Comparison of ENCODE assay signal across 19 cellular contexts in genomic region chr9:109355564-109356297, GRCh38. TPM values are rescaled to one million over a fixed set of nuclear protein-coding genes. Genes with fewer than 3 reads are reported as not detected.
A peak's percentile ranks its signal among the peaks of the same experiment; 100 is the strongest.
DNase-seq lines count a peak whose midpoint lies in the region; ATAC-seq and TF ChIP-seq lines count a peak whose summit lies in the region.
"Had no signal": no experiment of that assay in that cellular context is flagged by ENCODE, and none has a peak within 500 bp of the region (broad histone marks: within the 10 kb centered on the region; RNA-seq: fewer than 3 reads in every experiment).

No MANE protein-coding gene starts in this region.

- no peak overlapping the region for H2AFZ ChIP-seq in mammary epithelial cell (ENCODE audit: low read depth, low read length)

- in situ Hi-C loops in mammary epithelial cell (cut with MboI; ENCODE audit: low sequenced_read_pairs in 2 of 2) = no loop called here

- H3K79me2 ChIP-seq in mammary epithelial cell (ENCODE audit: insufficient read depth, low read length) = no peaks in the 10 kb centered on the region

- no peaks in the 10 kb centered on the region for H3K36me3 ChIP-seq in mammary epithelial cell (ENCODE audit: insufficient read depth, low read length)
- no peaks in the 10 kb centered on the region for H3K36me3 ChIP-seq in breast epithelium
- no peaks in the 10 kb centered on the region for H3K36me3 ChIP-seq in ascending aorta
- H3K36me3 ChIP-seq: adrenal gland; BLaER1 treated with 17β-estradiol and CSF1 and Interleukin-3, amounts not matched to agents 10 nM and 100 nM; cardiac muscle cell; Peyer's patch; vagina had no signal

- no peak overlapping the region for H3K27ac ChIP-seq in mammary epithelial cell (ENCODE audit: insufficient read depth, low read depth, low read length)
- no peak overlapping the region for H3K27ac ChIP-seq in breast epithelium
- no peak overlapping the region for H3K27ac ChIP-seq in ascending aorta
- H3K27ac ChIP-seq: adrenal gland; BLaER1 treated with 17β-estradiol and CSF1 and Interleukin-3, amounts not matched to agents 10 nM and 100 nM; cardiac muscle cell; dorsolateral prefrontal cortex; Peyer's patch; psoas muscle; vagina had no signal

- no peak for ATAC-seq in GM21786 (IDR thresholded peaks at IDR 0.05; ENCODE audit: unreplicated experiment)
- ATAC-seq: psoas muscle had no signal

- dilution Hi-C loops in mammary epithelial cell (cut with HindIII; ENCODE audit: low sequenced_read_pairs) = no loop called here

- no peak for TF ChIP-seq POLR2A in breast epithelium (IDR thresholded peaks at IDR 0.05)

- CTCF ChIA-PET in mammary epithelial cell (lab: Charles Lee; ENCODE audit: low non-redundant PET) = no interaction called here

- DNase-seq in mammary epithelial cell (peak; percentile 52), breast epithelium (ENCODE audit: low spot score in 2 of 2) (no peak), NCI-H345 treated with DMSO at 0.1 percent for 48 hours (lab: John Stamatoyannopoulos, UW; ENCODE audit: unreplicated experiment) (peak; percentile 89), iPS-NIHi7 (ENCODE audit: extremely low spot score) (peak; percentile 41), ascending aorta (ENCODE audit: low spot score in 2 of 2) (no peak), NCI-H510A (lab: John Stamatoyannopoulos, UW) (no peak), superior temporal gyrus (ENCODE audit: extremely low spot score) (no peak)
- DNase-seq: activated CD4-positive, alpha-beta T cell treated with anti-CD3 and anti-CD28 coated beads, Interleukin-2, amount 10 ng/mL, durations not matched to agents 24 days and 14 days; activated effector memory CD4-positive, alpha-beta T cell treated with Interleukin-2 at 50 U/mL for 16 hours; adrenal gland; NCI-H2029 treated with DMSO at 0.1 percent for 48 hours; Peyer's patch; psoas muscle; stimulated activated CD4-positive, alpha-beta T cell treated with anti-CD3 and anti-CD28 coated beads, Interleukin-4, amount 100 ng/mL, for 24 hours had no signal

- no peak overlapping the region for H3K9ac ChIP-seq in mammary epithelial cell (ENCODE audit: insufficient read depth, low read length)
- H3K9ac ChIP-seq: BLaER1 treated with 17β-estradiol and CSF1 and Interleukin-3, amounts not matched to agents 10 nM and 100 nM had no signal

- over 99% methylated on average over 11 of the region's 21 CpGs for WGBS in mammary epithelial cell (ENCODE audit: low coverage, missing lambda C conversion rate)

- TF ChIP-seq CTCF in mammary epithelial cell (conservative IDR thresholded peaks at IDR 0.05 in 1 of 2, IDR thresholded peaks at IDR 0.05 in 1 of 2; ENCODE audit: extremely low read depth in 1 of 2, insufficient read depth in 1 of 2, low read depth in 1 of 2, low read length in 2 of 2) = no peak
- TF ChIP-seq CTCF in breast epithelium (IDR thresholded peaks at IDR 0.05) = no peak
- TF ChIP-seq CTCF in ascending aorta (IDR thresholded peaks at IDR 0.05) = no peak

- peaks cover 6% of the 10 kb centered on the region for H3K27me3 ChIP-seq in mammary epithelial cell (ENCODE audit: insufficient read depth, low read length)
- H3K27me3 ChIP-seq in breast epithelium = no peaks in the 10 kb centered on the region
- H3K27me3 ChIP-seq in ascending aorta = no peaks in the 10 kb centered on the region
- H3K27me3 ChIP-seq: adrenal gland; BLaER1 treated with 17β-estradiol and CSF1 and Interleukin-3, amounts not matched to agents 10 nM and 100 nM; cardiac muscle cell; Peyer's patch; vagina had no signal

- intact Hi-C loops in mammary epithelial cell (cut with micrococcal nuclease) (no loop called here), breast epithelium (cut with DNase I; ENCODE audit: low total_unique reads) (no loop called here), ascending aorta (cut with DNase I) (no loop called here)

- H4K20me1 ChIP-seq in mammary epithelial cell (ENCODE audit: insufficient read depth, low read length) = no peaks in the 10 kb centered on the region
- H4K20me1 ChIP-seq: BLaER1 treated with 17β-estradiol and CSF1 and Interleukin-3, amounts not matched to agents 10 nM and 100 nM had no signal

- no peaks in the 10 kb centered on the region for H3K4me1 ChIP-seq in mammary epithelial cell (ENCODE audit: insufficient read depth, low read length)
- no peaks in the 10 kb centered on the region for H3K4me1 ChIP-seq in breast epithelium
- no peaks in the 10 kb centered on the region for H3K4me1 ChIP-seq in ascending aorta
- H3K4me1 ChIP-seq: adrenal gland; BLaER1 treated with 17β-estradiol and CSF1 and Interleukin-3, amounts not matched to agents 10 nM and 100 nM; Peyer's patch; psoas muscle; vagina had no signal

- BruUV-seq in mammary epithelial cell (replicated peaks; lab: Mats Ljungman, UMichigan) = no TSS peak

- H3K4me2 ChIP-seq in mammary epithelial cell (ENCODE audit: insufficient read depth, low read depth, low read length) = no peak overlapping the region
- H3K4me2 ChIP-seq: BLaER1 treated with 17β-estradiol and CSF1 and Interleukin-3, amounts not matched to agents 10 nM and 100 nM had no signal

- no peaks in the 10 kb centered on the region for H3K9me3 ChIP-seq in mammary epithelial cell (replicated peaks; ENCODE audit: insufficient read depth, low read length)
- no peaks in the 10 kb centered on the region for H3K9me3 ChIP-seq in breast epithelium
- no peaks in the 10 kb centered on the region for H3K9me3 ChIP-seq in ascending aorta
- H3K9me3 ChIP-seq: adrenal gland, Peyer's patch, psoas muscle, vagina had no signal

- H3K4me3 ChIP-seq in mammary epithelial cell (replicated peaks in 1 of 3; ENCODE audit: insufficient read depth in 1 of 3, low read depth in 2 of 3, low read length in 3 of 3) (no peak overlapping the region), breast epithelium (no peak overlapping the region), ascending aorta (no peak overlapping the region)
- H3K4me3 ChIP-seq: adrenal gland; BLaER1 treated with 17β-estradiol and CSF1 and Interleukin-3, amounts not matched to agents 10 nM and 100 nM; cardiac muscle cell; Peyer's patch; psoas muscle; vagina had no signal

RNA-seq across cellular contexts. Expression of gene EPB41L4B, which starts 34.9 kb away (rescaled TPM):
- total RNA-seq in mammary epithelial cell = 1 to 10 TPM; 3.5 to 4.8 TPM
- 3.3 TPM for polyA plus RNA-seq in mammary epithelial cell
- polyA minus RNA-seq in mammary epithelial cell = 4.2 TPM
- total RNA-seq in breast epithelium = 10 to 100 TPM; 11.5 to 47.2 (median 16.0) TPM
- not detected for total RNA-seq in ascending aorta

Comparison
In these comparisons a context has a peak if more than half of its experiments do, and no peak if none do; other contexts are left out.
1. DNase-seq: peak in mammary epithelial cell (single experiment), NCI-H345 treated with DMSO at 0.1 percent for 48 hours (single experiment) and iPS-NIHi7 (single experiment); none in breast epithelium (0 of 2), ascending aorta (0 of 2), NCI-H510A (single experiment) and superior temporal gyrus (single experiment).